Comparison of ENCODE assay signal across 9 cellular contexts in genomic region chr10:77637986-77638765, GRCh38. TPM values are rescaled to one million over a fixed set of nuclear protein-coding genes. Genes with fewer than 3 reads are reported as not detected.
DNase-seq lines count a peak whose midpoint lies in the region; ATAC-seq and TF ChIP-seq lines count a peak whose summit lies in the region.
"Had no signal": no experiment of that assay in that cellular context is flagged by ENCODE, and none has a peak within 500 bp of the region (broad histone marks: within the 10 kb centered on the region; RNA-seq: fewer than 3 reads in every experiment).

No MANE protein-coding gene starts in this region.

- H3K27me3 ChIP-seq in HUES64 (ENCODE audit: insufficient read depth, low read length) (peaks cover 80% of the 10 kb centered on the region), body of pancreas (peaks cover 0 to 9% of the 10 kb centered on the region in 2 donors), kidney epithelial cell (ENCODE audit: control insufficient read depth, insufficient read depth, low read length) (no peaks in the 10 kb centered on the region), suprapubic skin (peaks cover 72% of the 10 kb centered on the region), SJCRH30 (peaks cover 9% of the 10 kb centered on the region; the same call in 1 of the 2 replicates)

- intact Hi-C loops in body of pancreas (cut with DNase I): loop anchor here (10.0 kb wide), 1 partner anchor 393 kb away; no protein-coding TSS in a partner anchor

- no peak overlapping the region for H3K9ac ChIP-seq in HUES64 (ENCODE audit: low read depth, low read length)

- H3K27ac ChIP-seq in C4-2B: peak overlapping the region; percentile 66
- H3K27ac ChIP-seq in HUES64 (ENCODE audit: low read depth, low read length): no peak overlapping the region
- no peak overlapping the region for H3K27ac ChIP-seq in body of pancreas
- H3K27ac ChIP-seq in suprapubic skin: no peak overlapping the region
- no peak overlapping the region for H3K27ac ChIP-seq in SJCRH30
- H3K27ac ChIP-seq: HL-60 had no signal

- H3K9me3 ChIP-seq in HUES64 (ENCODE audit: insufficient read depth, low read depth, low read length) (no peaks in the 10 kb centered on the region), body of pancreas (no peaks in the 10 kb centered on the region), suprapubic skin (no peaks in the 10 kb centered on the region), SJCRH30 (replicated peaks) (no peaks in the 10 kb centered on the region)

- TF ChIP-seq POLR2A in body of pancreas (IDR thresholded peaks at IDR 0.05) (peak; percentile 18 to 29 (median 20)), suprapubic skin (IDR thresholded peaks at IDR 0.05) (no peak)

- under 1% methylated on average over 104 of the region's 104 CpGs for WGBS in HUES64
- 1 to 5% methylated on average over 8 to 97 of the region's 104 CpGs for WGBS in body of pancreas, 2 donors
- 0% methylated on average over 4 of the region's 104 CpGs for WGBS in suprapubic skin

- TF ChIP-seq EP300 in suprapubic skin (IDR thresholded peaks at IDR 0.05): no peak

- ATAC-seq in body of pancreas: peak; percentile 55
- no peak for ATAC-seq in GM18870 (IDR thresholded peaks at IDR 0.05; ENCODE audit: unreplicated experiment)
- ATAC-seq in GM18498 (IDR thresholded peaks at IDR 0.05; ENCODE audit: unreplicated experiment): no peak

- DNase-seq in body of pancreas (peak; percentile 39 to 55 (median 52)), kidney epithelial cell (ENCODE audit: low read depth) (no peak), suprapubic skin (ENCODE audit: low spot score in 2 of 2) (no peak), SJCRH30 (no peak)

- H3K36me3 ChIP-seq in HUES64 (ENCODE audit: insufficient read depth, low read length): no peaks in the 10 kb centered on the region
- no peaks in the 10 kb centered on the region for H3K36me3 ChIP-seq in body of pancreas (replicated peaks in 1 of 2; ENCODE audit: insufficient read depth in 1 of 2, low read depth in 2 of 2)
- H3K36me3 ChIP-seq in kidney epithelial cell (ENCODE audit: control insufficient read depth, insufficient read depth, low read length): no peaks in the 10 kb centered on the region
- no peaks in the 10 kb centered on the region for H3K36me3 ChIP-seq in suprapubic skin
- no peaks in the 10 kb centered on the region for H3K36me3 ChIP-seq in SJCRH30

- H3K4me3 ChIP-seq in HUES64 (ENCODE audit: low read length) (peak overlapping the region; percentile 81), body of pancreas (peak overlapping the region in 1 of 2 donors; percentile 40), kidney epithelial cell (ENCODE audit: low read depth, low read length) (peak overlapping the region; percentile 88), suprapubic skin (peak overlapping the region; percentile 58), SJCRH30 (no peak overlapping the region)

- peak; percentile 13; the same call in 1 of the 2 replicates for TF ChIP-seq CTCF in C4-2B (conservative IDR thresholded peaks at IDR 0.05)
- TF ChIP-seq CTCF in body of pancreas (IDR thresholded peaks at IDR 0.05): no peak
- TF ChIP-seq CTCF in kidney epithelial cell (IDR thresholded peaks at IDR 0.05; ENCODE audit: insufficient read depth, low read length, poor library complexity, severe bottlenecking): no peak
- no peak for TF ChIP-seq CTCF in suprapubic skin (IDR thresholded peaks at IDR 0.05)

- peaks cover 20% of the 10 kb centered on the region for H3K4me1 ChIP-seq in HUES64 (ENCODE audit: insufficient read depth, low read length)
- peaks cover 28% of the 10 kb centered on the region for H3K4me1 ChIP-seq in body of pancreas
- H3K4me1 ChIP-seq in suprapubic skin: peaks cover 26% of the 10 kb centered on the region
- H3K4me1 ChIP-seq in SJCRH30: no peaks in the 10 kb centered on the region

RNA-seq across cellular contexts. Expression of gene KCNMA1, which starts 0.6 kb away (rescaled TPM):
- 2.4 TPM for polyA plus RNA-seq in HUES64 (2013, experiment 1 of 2)
- polyA plus RNA-seq in HUES64 (2013, experiment 2 of 2): 2.0 TPM
- 1 to 10 TPM; 5.9 to 9.3 TPM for total RNA-seq in body of pancreas
- total RNA-seq in kidney epithelial cell: 18.9 and 23.6 TPM in 2 replicates
- 10 to 100 TPM in 1 of 4 donors, 1 to 10 TPM in 3; 4.6 to 10.5 (median 7.8) TPM for total RNA-seq in suprapubic skin
- total RNA-seq in SJCRH30 (2014; rRNA removed; shearing (Covaris generic)): 0.33 and 0.69 TPM in 2 replicates

Comparison
In these comparisons a context has a peak if more than half of its experiments do, and no peak if none do; other contexts are left out.
1. DNase-seq: peak in body of pancreas (4 of 4); none in kidney epithelial cell (single experiment), suprapubic skin (0 of 2) and SJCRH30 (0 of 2).
2. POLR2A ChIP-seq: peak in body of pancreas (3 of 3); none in suprapubic skin (0 of 2).